In genomic region chr3:126493051-126493450, GRCh38 we compare ENCODE assay signal across 25 cellular contexts. TPM values are rescaled to one million over a fixed set of nuclear protein-coding genes. Genes with fewer than 3 reads are reported as not detected.
A peak's percentile ranks its signal among the peaks of the same experiment; 100 is the strongest.
DNase-seq lines count a peak whose midpoint lies in the region; ATAC-seq, FAIRE-seq and TF ChIP-seq lines count a peak whose summit lies in the region.
"Had no signal": no experiment of that assay in that cellular context is flagged by ENCODE, and none has a peak within 500 bp of the region (broad histone marks: within the 10 kb centered on the region; RNA-seq: fewer than 3 reads in every experiment).

No MANE protein-coding gene starts in this region.

- POLR2A ChIA-PET in GM12878 (lab: Charles Lee), result no interaction called here
- POLR2A ChIA-PET in HepG2 (lab: Yijun Ruan, JAX), result no interaction called here

- H3K36me3 ChIP-seq in BLaER1 treated with 17β-estradiol and CSF1 and Interleukin-3, amounts not matched to agents 10 nM and 100 nM, result no peaks in the 10 kb centered on the region
- no peaks in the 10 kb centered on the region for H3K36me3 ChIP-seq in MM.1S (replicated peaks; ENCODE audit: insufficient read depth, low read length)
- no peaks in the 10 kb centered on the region for H3K36me3 ChIP-seq in GM12878 (ENCODE audit: control insufficient read depth in 2 of 2, insufficient read depth in 2 of 2, low read length in 1 of 2)
- H3K36me3 ChIP-seq in HepG2 (replicated peaks in 1 of 2; ENCODE audit: control insufficient read depth in 1 of 2, insufficient read depth in 2 of 2, low read length in 2 of 2), result no peaks in the 10 kb centered on the region
- H3K36me3 ChIP-seq: MG63 had no signal

- H3F3A ChIP-seq in MM.1S (ENCODE audit: insufficient read depth, low read length), result peaks cover 18% of the 10 kb centered on the region

- H3K27me3 ChIP-seq in BLaER1 treated with 17β-estradiol and CSF1 and Interleukin-3, amounts not matched to agents 10 nM and 100 nM, result no peaks in the 10 kb centered on the region
- H3K27me3 ChIP-seq in MM.1S (replicated peaks; ENCODE audit: insufficient read depth, low read length) (no peaks in the 10 kb centered on the region), GM12878 (replicated peaks in 1 of 2; ENCODE audit: control insufficient read depth in 2 of 2, insufficient read depth in 2 of 2, low read length in 1 of 2) (no peaks in the 10 kb centered on the region), HepG2 (ENCODE audit: control insufficient read depth in 1 of 2, insufficient read depth in 2 of 2, low read length in 2 of 2) (no peaks in the 10 kb centered on the region; a peak in 1 of 5 replicates)
- H3K27me3 ChIP-seq: MG63 had no signal

- no peaks in the 10 kb centered on the region for H3K9me3 ChIP-seq in BLaER1 treated with 17β-estradiol and CSF1 and Interleukin-3, amounts not matched to agents 10 nM and 100 nM (replicated peaks in 1 of 11)
- H3K9me3 ChIP-seq in MM.1S (replicated peaks; ENCODE audit: insufficient read depth, low read length) (no peaks in the 10 kb centered on the region), GM12878 (replicated peaks; ENCODE audit: control insufficient read depth, insufficient read depth, low read length) (no peaks in the 10 kb centered on the region), HepG2 (ENCODE audit: low read length) (no peaks in the 10 kb centered on the region)
- H3K9me3 ChIP-seq: A549, Caco-2, MG63 had no signal

- CTCF ChIA-PET in GM12878 (lab: Yijun Ruan, JAX), result interaction anchor here (0.5 kb wide), 1 partner anchor 332 kb away, joined by 3 read pairs; no protein-coding TSS in a partner anchor
- CTCF ChIA-PET in HepG2 (lab: Yijun Ruan, JAX; ENCODE audit: low intra/inter-chr PET ratio, low total read pairs), result no interaction called here

- no peak overlapping the region; the same call in 1 of the 2 replicates for H2AFZ ChIP-seq in MM.1S (ENCODE audit: low read length)
- no peak overlapping the region for H2AFZ ChIP-seq in GM12878 (ENCODE audit: control insufficient read depth, low read depth, low read length)
- H2AFZ ChIP-seq in HepG2 (ENCODE audit: low read length), result no peak overlapping the region

- 24% methylated on average over 14 of the region's 14 CpGs for WGBS in GM12878 (ENCODE audit: insufficient coverage, insufficient replicate concordance, low lambda C conversion rate, missing lambda C conversion rate)
- 45% methylated on average over 6 of the region's 14 CpGs for WGBS in HepG2 (ENCODE audit: low lambda C conversion rate)

- DNase-seq in MM.1S, result no peak
- no peak for DNase-seq in GM12878 (ENCODE audit: low read depth, low spot score)
- no peak for DNase-seq in HepG2 (ENCODE audit: low spot score)
- DNase-seq: Caco-2; CD8-positive, alpha-beta T cell; DMS79; H9; MG63; NCI-H1105; NCI-H1436 treated with DMSO at 0.1 percent for 48 hours; NCI-H1930; NCI-H446; NCI-H526; NK-92 treated with Interleukin-12 subunit alpha and Interleukin-12 subunit beta, amount 100 ng/mL, for 24 hours; SHP77 had no signal

- no peaks in the 10 kb centered on the region for H3K79me2 ChIP-seq in MM.1S (ENCODE audit: low read length)
- H3K79me2 ChIP-seq in GM12878 (ENCODE audit: control insufficient read depth, insufficient read depth, low read length), result no peaks in the 10 kb centered on the region
- H3K79me2 ChIP-seq in HepG2 (ENCODE audit: insufficient read depth, low read length), result no peaks in the 10 kb centered on the region

- H3K9me2 ChIP-seq in MM.1S (replicated peaks; ENCODE audit: insufficient read depth, low read length), result no peaks in the 10 kb centered on the region

- H3K4me1 ChIP-seq in BLaER1 treated with 17β-estradiol and CSF1 and Interleukin-3, amounts not matched to agents 10 nM and 100 nM, result peaks cover 56 to 100% (median 98%) of the 10 kb centered on the region in 10 experiments
- H3K4me1 ChIP-seq in MM.1S (ENCODE audit: low read length), result peaks cover 20% of the 10 kb centered on the region
- no peaks in the 10 kb centered on the region for H3K4me1 ChIP-seq in GM12878 (ENCODE audit: control insufficient read depth, insufficient read depth, low read length)
- H3K4me1 ChIP-seq in HepG2 (ENCODE audit: insufficient read depth, low read length), result peaks cover 21% of the 10 kb centered on the region
- H3K4me1 ChIP-seq: A549, Caco-2 had no signal

- no peak for TF ChIP-seq EP300 in GM12878 (IDR thresholded peaks at IDR 0.05; ENCODE audit: borderline replicate concordance in 1 of 2, control insufficient read depth in 1 of 2, low read depth in 2 of 2, low read length in 2 of 2)
- TF ChIP-seq EP300 in HepG2 (IDR thresholded peaks at IDR 0.05; ENCODE audit: low read depth in 2 of 2, low read length in 2 of 2), result no peak
- TF ChIP-seq EP300 in HepG2 (CRISPR knock-in tag; IDR thresholded peaks at IDR 0.05; ENCODE audit: borderline replicate concordance), result no peak

- SMC1A ChIA-PET in GM12878 (lab: Charles Lee; ENCODE audit: uncharacterized antibody, unreplicated experiment), result no interaction called here

- H3K4me3 ChIP-seq in BLaER1 treated with 17β-estradiol and CSF1 and Interleukin-3, amounts not matched to agents 10 nM and 100 nM, result no peak overlapping the region
- H3K4me3 ChIP-seq in MM.1S (ENCODE audit: low read length) (no peak overlapping the region), GM12878 (no peak overlapping the region), HepG2 (replicated peaks in 1 of 3; ENCODE audit: insufficient read depth in 1 of 3, low read depth in 2 of 3, low read length in 3 of 3) (no peak overlapping the region)
- H3K4me3 ChIP-seq: A549, K562, MG63 had no signal

- ATAC-seq in GM12878 (peak; percentile 47; the same call in 2 of the 3 replicates), HepG2 (no peak), GM18498 (IDR thresholded peaks at IDR 0.05; ENCODE audit: unreplicated experiment) (no peak), GM18861 (IDR thresholded peaks at IDR 0.05; ENCODE audit: unreplicated experiment) (no peak), GM18873 (IDR thresholded peaks at IDR 0.05; ENCODE audit: low FRiP score, unreplicated experiment) (no peak)
- ATAC-seq: A549; CD8-positive, alpha-beta T cell; K562 had no signal

- peak overlapping the region in 5 of 11 experiments; percentile 20 to 54 (median 40); a peak in 6 of 22 replicates for H3K27ac ChIP-seq in BLaER1 treated with 17β-estradiol and CSF1 and Interleukin-3, amounts not matched to agents 10 nM and 100 nM
- H3K27ac ChIP-seq in MM.1S (ENCODE audit: low read length) (peak overlapping the region; percentile 64; the same call in 1 of the 2 replicates), GM12878 (ENCODE audit: control insufficient read depth, insufficient read depth) (no peak overlapping the region), HepG2 (ENCODE audit: extremely low read length, insufficient read depth, low read length) (no peak overlapping the region)
- H3K27ac ChIP-seq: A549, C4-2B had no signal

- in situ Hi-C loops in GM12878 (cut with MboI) (no loop called here), HepG2 (cut with HindIII; ENCODE audit: extremely low pct_ligation_motif_present, low pct_unique_long_range_greater_than_20kb) (no loop called here)

- FAIRE-seq in GM12878 (lab: Jason Lieb, UNC), result no peak
- no peak for FAIRE-seq in HepG2 (lab: Jason Lieb, UNC)
- FAIRE-seq: A549, GM12892, K562 had no signal

- TF ChIP-seq CTCF in MM.1S (IDR thresholded peaks at IDR 0.05; ENCODE audit: low read length) (no peak), GM12878 (IDR thresholded peaks at IDR 0.05 in 2 of 3, conservative IDR thresholded peaks at IDR 0.05 in 1 of 3; ENCODE audit: control insufficient read depth in 2 of 3, extremely low read depth in 1 of 3, insufficient read depth in 1 of 3, low read depth in 3 of 3, low read length in 3 of 3) (no peak), HepG2 (CRISPR knock-in tag; IDR thresholded peaks at IDR 0.05) (no peak)

- RAD21 ChIA-PET in GM12878 (lab: Charles Lee; ENCODE audit: unreplicated experiment), result interaction anchor here (0.7 kb wide), 1 partner anchor 507 kb away, joined by 3 read pairs; no protein-coding TSS in a partner anchor

- BruUV-seq in GM12878 (replicated peaks; lab: Mats Ljungman, UMichigan) (no TSS peak), HepG2 (replicated peaks; lab: Mats Ljungman, UMichigan) (no TSS peak)

- H4K20me1 ChIP-seq in BLaER1 treated with 17β-estradiol and CSF1 and Interleukin-3, amounts not matched to agents 10 nM and 100 nM, result peaks cover 0 to 10% (median 0%) of the 10 kb centered on the region in 11 experiments; a peak in 4 of 22 replicates
- no peaks in the 10 kb centered on the region for H4K20me1 ChIP-seq in MM.1S (ENCODE audit: insufficient read depth, low read length)
- no peaks in the 10 kb centered on the region for H4K20me1 ChIP-seq in GM12878 (ENCODE audit: control insufficient read depth, insufficient read depth)
- H4K20me1 ChIP-seq in HepG2 (ENCODE audit: insufficient read depth, low read length), result no peaks in the 10 kb centered on the region

- TF ChIP-seq RAD21 in GM12878 (IDR thresholded peaks at IDR 0.05; ENCODE audit: insufficient read depth, low read depth, low read length) (no peak), HepG2 (CRISPR knock-in tag; IDR thresholded peaks at IDR 0.05) (no peak)

- peak overlapping the region in 2 of 11 experiments; percentile 37 to 41; a peak in 1 of 22 replicates for H3K9ac ChIP-seq in BLaER1 treated with 17β-estradiol and CSF1 and Interleukin-3, amounts not matched to agents 10 nM and 100 nM
- H3K9ac ChIP-seq in MM.1S (ENCODE audit: low read length) (no peak overlapping the region), GM12878 (ENCODE audit: control insufficient read depth, insufficient read depth, low read length) (no peak overlapping the region), HepG2 (ENCODE audit: insufficient read depth, low read depth, low read length) (no peak overlapping the region)

- peak overlapping the region in 10 of 11 experiments; percentile 41 to 84 (median 78); a peak in 20 of 22 replicates for H3K4me2 ChIP-seq in BLaER1 treated with 17β-estradiol and CSF1 and Interleukin-3, amounts not matched to agents 10 nM and 100 nM
- peak overlapping the region; percentile 97 for H3K4me2 ChIP-seq in MM.1S (ENCODE audit: low read depth, low read length)
- no peak overlapping the region for H3K4me2 ChIP-seq in GM12878 (ENCODE audit: control insufficient read depth, insufficient read depth)
- H3K4me2 ChIP-seq in HepG2 (ENCODE audit: low read depth, low read length), result no peak overlapping the region
- H3K4me2 ChIP-seq: A549 had no signal

- TF ChIP-seq POLR2A in GM12878 (IDR thresholded peaks at IDR 0.05; ENCODE audit: low read depth, low read length) (no peak), HepG2 (IDR thresholded peaks at IDR 0.05; ENCODE audit: insufficient read depth in 1 of 2, low read depth in 2 of 2, low read length in 2 of 2) (no peak)

- intact Hi-C loops in GM12878 (cut with micrococcal nuclease; ENCODE audit: unreplicated experiment) (no loop called here), HepG2 (cut with micrococcal nuclease; ENCODE audit: unreplicated experiment) (loop anchor here (10.0 kb wide), 1 partner anchor 62 kb away; the partner anchor contains the start of gene C3orf22)

RNA-seq across cellular contexts. Expression of gene ZXDC, which starts 17.4 kb away (rescaled TPM):
- total RNA-seq in GM12878 (2013; cell fraction: nucleolus; rRNA removed), result 79.9 and 87.5 TPM in 2 replicates
- total RNA-seq in GM12878 (2014; rRNA removed), result 12.9 and 15.0 TPM in 2 replicates
- total RNA-seq in GM12878 (2014; rRNA removed; fragmentation: Illumina TruSeq; extraction: Trizol), result 7.5 and 8.1 TPM in 2 replicates
- total RNA-seq in GM12878 (2021), result 14.7 and 15.3 TPM in 2 replicates
- polyA plus RNA-seq in GM12878 (2011; ENCODE audit: low read depth), result 7.5 TPM
- 6.9 and 12.9 TPM in 2 replicates for polyA plus RNA-seq in GM12878 (2011; rRNA removed)
- polyA plus RNA-seq in GM12878 (2011; cell fraction: cytosol; rRNA removed), result 14.2 and 16.0 TPM in 2 replicates
- 42.0 and 49.6 TPM in 2 replicates for polyA plus RNA-seq in GM12878 (2011; cell fraction: nucleus; rRNA removed)
- polyA plus RNA-seq in GM12878 (2012), result 7.6 and 8.6 TPM in 2 replicates
- 5.8 and 8.9 TPM in 2 replicates for polyA plus RNA-seq in GM12878 (2014; fragmentation: Illumina TruSeq; extraction: Trizol)
- 1 to 10 TPM in 1 of 2 experiments, under 1 TPM in 1; 0.72 to 1.2 TPM for polyA plus RNA-seq in GM12878 (2014; fragmentation: Nextera tagmentation; extraction: Ambion mirVana)
- 12.1 and 13.7 TPM in 2 replicates for polyA plus RNA-seq in GM12878 (2014; rRNA removed)
- polyA plus RNA-seq in GM12878 (2016; fragmentation: Nextera tagmentation; extraction: Ambion mirVana), result 1 to 10 TPM; 1.3 to 6.6 TPM
- 19.6 and 25.7 TPM in 2 replicates for polyA minus RNA-seq in GM12878 (2011; rRNA and poly(A)+ RNA removed)
- 9.1 and 10.8 TPM in 2 replicates for polyA minus RNA-seq in GM12878 (2011; cell fraction: cytosol; rRNA and poly(A)+ RNA removed)
- 25.8 and 39.0 TPM in 2 replicates for polyA minus RNA-seq in GM12878 (2011; cell fraction: nucleus; rRNA and poly(A)+ RNA removed)
- 14.7 and 21.2 TPM in 2 replicates for total RNA-seq in HepG2 (2016; rRNA removed; fragmentation: Illumina TruSeq; extraction: Trizol)
- 3.8 and 5.1 TPM in 2 replicates for total RNA-seq in HepG2 (2016; cell fraction: cytosol; rRNA removed; fragmentation: Illumina TruSeq; extraction: Trizol; ENCODE audit: low read depth)
- total RNA-seq in HepG2 (2016; cell fraction: insoluble cytoplasmic fraction; rRNA removed; fragmentation: Illumina TruSeq; extraction: Trizol), result 14.1 and 20.6 TPM in 2 replicates
- total RNA-seq in HepG2 (2016; cell fraction: membrane; rRNA removed; fragmentation: Illumina TruSeq; extraction: Trizol), result 8.3 and 8.6 TPM in 2 replicates
- 34.2 and 37.1 TPM in 2 replicates for total RNA-seq in HepG2 (2016; cell fraction: nucleus; rRNA removed; fragmentation: Illumina TruSeq; extraction: Trizol)
- polyA plus RNA-seq in HepG2 (2011; rRNA removed), result 17.6 and 22.1 TPM in 2 replicates
- polyA plus RNA-seq in HepG2 (2011; cell fraction: cytosol; rRNA removed), result 11.0 and 12.5 TPM in 2 replicates
- polyA plus RNA-seq in HepG2 (2011; cell fraction: nucleus; rRNA removed), result 66.1 and 66.9 TPM in 2 replicates
- polyA plus RNA-seq in HepG2 (2012), result 15.7 and 19.2 TPM in 2 replicates
- polyA plus RNA-seq in HepG2 (2016; cell fraction: cytosol; fragmentation: Illumina TruSeq; extraction: Trizol; ENCODE audit: low read depth), result 1.2 TPM in 2 replicates
- polyA plus RNA-seq in HepG2 (2016; cell fraction: insoluble cytoplasmic fraction; fragmentation: Illumina TruSeq; extraction: Trizol; ENCODE audit: low read depth), result 9.6 and 12.3 TPM in 2 replicates
- 2.8 TPM in 2 replicates for polyA plus RNA-seq in HepG2 (2016; cell fraction: membrane; fragmentation: Illumina TruSeq; extraction: Trizol; ENCODE audit: low read depth)
- 46.7 and 52.0 TPM in 2 replicates for polyA plus RNA-seq in HepG2 (2016; cell fraction: nucleus; fragmentation: Illumina TruSeq; extraction: Trizol; ENCODE audit: insufficient read depth, low read depth)
- polyA minus RNA-seq in HepG2 (2011; rRNA and poly(A)+ RNA removed; ENCODE audit: low replicate concordance), result 30.7 and 49.9 TPM in 2 replicates
- polyA minus RNA-seq in HepG2 (2011; cell fraction: cytosol; rRNA and poly(A)+ RNA removed), result 19.2 and 20.2 TPM in 2 replicates
- polyA minus RNA-seq in HepG2 (2011; cell fraction: nucleus; rRNA and poly(A)+ RNA removed), result 69.8 and 75.6 TPM in 2 replicates

RNA-seq across cellular contexts. Expression of gene UROC1, which starts 24.5 kb away (rescaled TPM):
- not detected in 2 replicates for total RNA-seq in GM12878 (2013; cell fraction: nucleolus; rRNA removed)
- total RNA-seq in GM12878 (2014; rRNA removed) (not detected in 2 replicates), GM12878 (2014; rRNA removed; fragmentation: Illumina TruSeq; extraction: Trizol) (not detected in 2 replicates), GM12878 (2021) (not detected in 2 replicates), HepG2 (2016; rRNA removed; fragmentation: Illumina TruSeq; extraction: Trizol) (0.71 and 0.74 TPM in 2 replicates)
- not detected for polyA plus RNA-seq in GM12878 (2011; ENCODE audit: low read depth)
- polyA plus RNA-seq in GM12878 (2011; rRNA removed) (not detected in 2 replicates), GM12878 (2014; fragmentation: Illumina TruSeq; extraction: Trizol) (not detected in 2 replicates), GM12878 (2014; fragmentation: Nextera tagmentation; extraction: Ambion mirVana) (not detected), GM12878 (2014; rRNA removed) (not detected in 2 replicates), GM12878 (2016; fragmentation: Nextera tagmentation; extraction: Ambion mirVana) (under 1 TPM in 1 of 2 experiments, not detected in 1; 0.04 TPM), HepG2 (2011; rRNA removed) (1.3 and 2.0 TPM in 2 replicates)
- polyA plus RNA-seq in GM12878 (2011; cell fraction: cytosol; rRNA removed), result not detected in 2 replicates
- not detected in 2 replicates for polyA plus RNA-seq in GM12878 (2011; cell fraction: nucleus; rRNA removed)
- polyA plus RNA-seq in GM12878 (2012), result not detected in 2 replicates
- polyA minus RNA-seq in GM12878 (2011; rRNA and poly(A)+ RNA removed), result not detected in 2 replicates
- not detected in 2 replicates for polyA minus RNA-seq in GM12878 (2011; cell fraction: cytosol; rRNA and poly(A)+ RNA removed)
- polyA minus RNA-seq in GM12878 (2011; cell fraction: nucleus; rRNA and poly(A)+ RNA removed), result not detected in 2 replicates
- total RNA-seq in HepG2 (2016; cell fraction: cytosol; rRNA removed; fragmentation: Illumina TruSeq; extraction: Trizol; ENCODE audit: low read depth), result 0.09 TPM in 1 of 2 replicates, not detected in the other
- 0.39 and 0.97 TPM in 2 replicates for total RNA-seq in HepG2 (2016; cell fraction: insoluble cytoplasmic fraction; rRNA removed; fragmentation: Illumina TruSeq; extraction: Trizol)
- total RNA-seq in HepG2 (2016; cell fraction: membrane; rRNA removed; fragmentation: Illumina TruSeq; extraction: Trizol), result 0.24 and 0.25 TPM in 2 replicates
- 0.69 and 0.87 TPM in 2 replicates for total RNA-seq in HepG2 (2016; cell fraction: nucleus; rRNA removed; fragmentation: Illumina TruSeq; extraction: Trizol)
- polyA plus RNA-seq in HepG2 (2011; cell fraction: cytosol; rRNA removed), result 0.65 and 0.95 TPM in 2 replicates
- polyA plus RNA-seq in HepG2 (2011; cell fraction: nucleus; rRNA removed), result 6.6 and 8.2 TPM in 2 replicates
- polyA plus RNA-seq in HepG2 (2012), result 1.1 and 2.5 TPM in 2 replicates
- 0.12 and 0.17 TPM in 2 replicates for polyA plus RNA-seq in HepG2 (2016; cell fraction: cytosol; fragmentation: Illumina TruSeq; extraction: Trizol; ENCODE audit: low read depth)
- 0.78 and 0.88 TPM in 2 replicates for polyA plus RNA-seq in HepG2 (2016; cell fraction: insoluble cytoplasmic fraction; fragmentation: Illumina TruSeq; extraction: Trizol; ENCODE audit: low read depth)
- 0.21 and 0.22 TPM in 2 replicates for polyA plus RNA-seq in HepG2 (2016; cell fraction: membrane; fragmentation: Illumina TruSeq; extraction: Trizol; ENCODE audit: low read depth)
- polyA plus RNA-seq in HepG2 (2016; cell fraction: nucleus; fragmentation: Illumina TruSeq; extraction: Trizol; ENCODE audit: insufficient read depth, low read depth), result 2.7 and 2.8 TPM in 2 replicates
- polyA minus RNA-seq in HepG2 (2011; rRNA and poly(A)+ RNA removed; ENCODE audit: low replicate concordance), result 2.2 TPM in 1 of 2 replicates, not detected in the other
- 0.53 and 0.59 TPM in 2 replicates for polyA minus RNA-seq in HepG2 (2011; cell fraction: cytosol; rRNA and poly(A)+ RNA removed)
- polyA minus RNA-seq in HepG2 (2011; cell fraction: nucleus; rRNA and poly(A)+ RNA removed), result 0.75 and 1.2 TPM in 2 replicates
- total RNA-seq: Caco-2; CD8-positive, alpha-beta T cell; H9; K562; LHCN-M2 had no signal
- polyA plus RNA-seq: A549, K562 had no signal

RNA-seq across cellular contexts. Expression of gene CHST13, which starts 30.9 kb away (rescaled TPM):
- total RNA-seq in GM12878 (2013; cell fraction: nucleolus; rRNA removed), result not detected in 2 replicates
- not detected in 2 replicates for total RNA-seq in GM12878 (2014; rRNA removed)
- total RNA-seq in GM12878 (2014; rRNA removed; fragmentation: Illumina TruSeq; extraction: Trizol), result not detected in 2 replicates
- total RNA-seq in GM12878 (2021), result not detected in 2 replicates
- polyA plus RNA-seq in GM12878 (2011; ENCODE audit: low read depth), result not detected
- polyA plus RNA-seq in GM12878 (2011; rRNA removed), result not detected in 2 replicates
- polyA plus RNA-seq in GM12878 (2011; cell fraction: cytosol; rRNA removed), result not detected in 2 replicates
- not detected in 2 replicates for polyA plus RNA-seq in GM12878 (2011; cell fraction: nucleus; rRNA removed)
- polyA plus RNA-seq in GM12878 (2012), result not detected in 2 replicates
- polyA plus RNA-seq in GM12878 (2014; fragmentation: Illumina TruSeq; extraction: Trizol), result not detected in 2 replicates
- polyA plus RNA-seq in GM12878 (2014; fragmentation: Nextera tagmentation; extraction: Ambion mirVana), result not detected
- polyA plus RNA-seq in GM12878 (2014; rRNA removed), result not detected in 2 replicates
- polyA plus RNA-seq in GM12878 (2016; fragmentation: Nextera tagmentation; extraction: Ambion mirVana), result not detected
- polyA minus RNA-seq in GM12878 (2011; rRNA and poly(A)+ RNA removed), result not detected in 2 replicates
- not detected in 2 replicates for polyA minus RNA-seq in GM12878 (2011; cell fraction: cytosol; rRNA and poly(A)+ RNA removed)
- polyA minus RNA-seq in GM12878 (2011; cell fraction: nucleus; rRNA and poly(A)+ RNA removed), result not detected in 2 replicates
- total RNA-seq in HepG2 (2016; rRNA removed; fragmentation: Illumina TruSeq; extraction: Trizol), result 16.1 and 43.1 TPM in 2 replicates
- total RNA-seq in HepG2 (2016; cell fraction: cytosol; rRNA removed; fragmentation: Illumina TruSeq; extraction: Trizol; ENCODE audit: low read depth), result 8.0 and 11.1 TPM in 2 replicates
- total RNA-seq in HepG2 (2016; cell fraction: insoluble cytoplasmic fraction; rRNA removed; fragmentation: Illumina TruSeq; extraction: Trizol), result 15.2 and 40.9 TPM in 2 replicates
- 18.0 and 22.7 TPM in 2 replicates for total RNA-seq in HepG2 (2016; cell fraction: membrane; rRNA removed; fragmentation: Illumina TruSeq; extraction: Trizol)
- total RNA-seq in HepG2 (2016; cell fraction: nucleus; rRNA removed; fragmentation: Illumina TruSeq; extraction: Trizol), result 29.6 and 33.9 TPM in 2 replicates
- polyA plus RNA-seq in HepG2 (2011; rRNA removed), result 32.0 and 50.7 TPM in 2 replicates
- 31.3 and 65.1 TPM in 2 replicates for polyA plus RNA-seq in HepG2 (2011; cell fraction: cytosol; rRNA removed)
- 65.1 and 66.5 TPM in 2 replicates for polyA plus RNA-seq in HepG2 (2011; cell fraction: nucleus; rRNA removed)
- polyA plus RNA-seq in HepG2 (2012), result 30.3 and 44.6 TPM in 2 replicates
- polyA plus RNA-seq in HepG2 (2016; cell fraction: cytosol; fragmentation: Illumina TruSeq; extraction: Trizol; ENCODE audit: low read depth), result 10.6 and 12.9 TPM in 2 replicates
- 21.1 and 21.2 TPM in 2 replicates for polyA plus RNA-seq in HepG2 (2016; cell fraction: insoluble cytoplasmic fraction; fragmentation: Illumina TruSeq; extraction: Trizol; ENCODE audit: low read depth)
- 18.9 and 20.1 TPM in 2 replicates for polyA plus RNA-seq in HepG2 (2016; cell fraction: membrane; fragmentation: Illumina TruSeq; extraction: Trizol; ENCODE audit: low read depth)
- polyA plus RNA-seq in HepG2 (2016; cell fraction: nucleus; fragmentation: Illumina TruSeq; extraction: Trizol; ENCODE audit: insufficient read depth, low read depth), result 72.0 and 85.3 TPM in 2 replicates
- 47.2 TPM in 1 of 2 replicates, not detected in the other for polyA minus RNA-seq in HepG2 (2011; rRNA and poly(A)+ RNA removed; ENCODE audit: low replicate concordance)
- polyA minus RNA-seq in HepG2 (2011; cell fraction: cytosol; rRNA and poly(A)+ RNA removed), result 30.8 and 35.4 TPM in 2 replicates
- polyA minus RNA-seq in HepG2 (2011; cell fraction: nucleus; rRNA and poly(A)+ RNA removed), result 5.7 and 6.3 TPM in 2 replicates
- total RNA-seq: CD8-positive, alpha-beta T cell; HT1080; K562; LHCN-M2 had no signal
- polyA plus RNA-seq: K562 had no signal

Comparison
In these comparisons a context has a peak if more than half of its experiments do, and no peak if none do; other contexts are left out.
1. H3K4me2 ChIP-seq: peak in BLaER1 treated with 17β-estradiol and CSF1 and Interleukin-3, amounts not matched to agents 10 nM and 100 nM (10 of 11) and MM.1S (single experiment); none in GM12878 (single experiment) and HepG2 (single experiment).
2. RNA of gene CHST13, which starts 30.9 kb away (total RNA-seq): 8.0 to 43.1 TPM in HepG2; not detected in GM12878; every median in the first group is over 4 times any median in the second.